ENCODE assay signal across 31 cellular contexts in the genomic region with DNA sequence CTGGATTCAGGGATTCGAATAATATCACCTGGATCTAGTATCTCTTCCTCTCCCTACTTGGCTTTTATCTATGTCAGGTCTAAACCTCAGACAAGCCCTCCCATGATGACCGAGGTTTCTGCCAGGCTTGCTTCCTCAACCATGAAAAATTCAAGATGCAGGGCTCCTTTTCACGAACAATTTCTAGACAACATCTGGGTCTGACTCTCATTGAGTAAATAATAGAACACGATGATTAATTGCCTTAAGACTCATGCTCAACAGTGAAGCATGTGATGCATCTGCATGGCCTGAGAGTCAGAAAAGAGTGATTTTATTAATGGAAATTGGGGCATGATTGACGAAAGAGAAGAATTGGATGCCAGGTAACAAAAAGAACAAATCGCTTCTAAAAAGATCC.
DNase-seq lines count a peak whose midpoint lies in the region; ATAC-seq, FAIRE-seq and TF ChIP-seq lines count a peak whose summit lies in the region.
"Had no signal": no experiment of that assay in that cellular context is flagged by ENCODE, and none has a peak within 500 bp of the region (broad histone marks: within the 10 kb centered on the region; RNA-seq: fewer than 3 reads in every experiment).

No MANE protein-coding gene starts in this region.

- ATAC-seq in esophagus mucosa (peak; percentile 59), HG03139 (IDR thresholded peaks at IDR 0.05; ENCODE audit: unreplicated experiment) (no peak)
- ATAC-seq: activated CD8-positive, alpha-beta memory T cell treated with anti-CD3 and anti-CD28 coated beads, Interleukin-2, amount 10 ng/mL, durations not matched to agents 7 days and 5 days; activated T-cell treated with anti-CD3 and anti-CD28 coated beads, Interleukin-2, amount 50 U/mL, for 72 hours; GM23338; left ventricle myocardium superior; naive thymus-derived CD8-positive, alpha-beta T cell; stimulated activated naive B cell treated with anti-CD40 and anti-IgM and Interleukin-4, amounts not matched to agents 10 μg/mL and 1 μg/mL and 100 μg/mL, for 72 hours; WTC11 had no signal

- peak; percentile 90 for FAIRE-seq in RCC 7860 (lab: Jason Lieb, UNC)
- FAIRE-seq: frontal cortex, GM18507 had no signal

- no peak for TF ChIP-seq CTCF in retinal pigment epithelial cell (conservative IDR thresholded peaks at IDR 0.05; ENCODE audit: low read depth, low read length)
- no peak for TF ChIP-seq CTCF in GM10266 (IDR thresholded peaks at IDR 0.05; ENCODE audit: control insufficient read depth, insufficient read depth, low read depth, missing control alignments)

- DNase-seq in EL = peak; percentile 20
- DNase-seq in RCC 7860 (ENCODE audit: low spot score) = peak; percentile 70
- peak; percentile 13 for DNase-seq in retinal pigment epithelial cell (ENCODE audit: low read depth)
- DNase-seq in GM10266 (ENCODE audit: extremely low spot score) = no peak
- no peak for DNase-seq in stimulated activated CD4-positive, alpha-beta T cell treated with anti-CD3 and anti-CD28 coated beads, Interleukin-4, amount 100 ng/mL, for 1 hour
- DNase-seq: activated CD4-positive, alpha-beta T cell treated with anti-CD3 and anti-CD28 coated beads, Interleukin-2, amount 50 U/mL, for 1 hour; activated CD8-positive, alpha-beta memory T cell treated with anti-CD3 and anti-CD28 coated beads, Interleukin-2, amount 10 ng/mL, durations not matched to agents 7 days and 5 days; activated naive CD4-positive, alpha-beta T cell treated with anti-CD3 and anti-CD28 coated beads, Interleukin-2, amount 10 ng/mL, durations not matched to agents 7 days and 5 days; activated T-cell treated with anti-CD3 and anti-CD28 coated beads, Interleukin-2, amount 50 U/mL, for 72 hours; CD4-positive, alpha-beta memory T cell; central memory CD4-positive, alpha-beta T cell; DMS 273 treated with DMSO at 0.1 percent for 48 hours; GDM1; left ventricle myocardium superior; naive thymus-derived CD8-positive, alpha-beta T cell; NCI-H1694; NCI-H748 treated with DMSO at 0.1 percent for 48 hours; SHP77; spleen; stimulated activated CD4-positive, alpha-beta T cell treated with anti-CD3 and anti-CD28 coated beads, Interleukin-2, amount 100 ng/mL, for 48 hours; stimulated activated naive B cell treated with anti-CD40 and anti-IgM and Interleukin-4, amounts not matched to agents 10 μg/mL and 1 μg/mL and 100 μg/mL, for 72 hours; T1000; testis; uterus had no signal

- H3K4me3 ChIP-seq in retinal pigment epithelial cell (ENCODE audit: low read length) = no peak overlapping the region
- H3K4me3 ChIP-seq: GM23338, hepatocyte, spleen, testis, uterus had no signal

Comparison
In these comparisons a context has a peak if more than half of its experiments do, and no peak if none do; other contexts are left out.
1. DNase-seq: peak in EL (single experiment), RCC 7860 (single experiment) and retinal pigment epithelial cell (single experiment); none in GM10266 (single experiment) and stimulated activated CD4-positive, alpha-beta T cell treated with anti-CD3 and anti-CD28 coated beads, Interleukin-4, amount 100 ng/mL, for 1 hour (single experiment).